In genomic region chr9:93093081-93093448, GRCh38 we compare ENCODE assay signal across 1 cellular context.
TF ChIP-seq lines count a peak whose summit lies in the region.

No MANE protein-coding gene starts in this region.

TF ChIP-seq in K562, 482 proteins besides CTCF, POLR2A, EP300 and RAD21:
- TF ChIP-seq ZNF143 (CRISPR knock-in tag; IDR thresholded peaks at IDR 0.05) (no peak), ARID4B (CRISPR knock-in tag; IDR thresholded peaks at IDR 0.05) (0 out of 2 replicates have a peak, but pooled peaks have one; percentile 15), ZNF79 (CRISPR knock-in tag; IDR thresholded peaks at IDR 0.05; ENCODE audit: low read depth) (no peak)
